In the genomic region with DNA sequence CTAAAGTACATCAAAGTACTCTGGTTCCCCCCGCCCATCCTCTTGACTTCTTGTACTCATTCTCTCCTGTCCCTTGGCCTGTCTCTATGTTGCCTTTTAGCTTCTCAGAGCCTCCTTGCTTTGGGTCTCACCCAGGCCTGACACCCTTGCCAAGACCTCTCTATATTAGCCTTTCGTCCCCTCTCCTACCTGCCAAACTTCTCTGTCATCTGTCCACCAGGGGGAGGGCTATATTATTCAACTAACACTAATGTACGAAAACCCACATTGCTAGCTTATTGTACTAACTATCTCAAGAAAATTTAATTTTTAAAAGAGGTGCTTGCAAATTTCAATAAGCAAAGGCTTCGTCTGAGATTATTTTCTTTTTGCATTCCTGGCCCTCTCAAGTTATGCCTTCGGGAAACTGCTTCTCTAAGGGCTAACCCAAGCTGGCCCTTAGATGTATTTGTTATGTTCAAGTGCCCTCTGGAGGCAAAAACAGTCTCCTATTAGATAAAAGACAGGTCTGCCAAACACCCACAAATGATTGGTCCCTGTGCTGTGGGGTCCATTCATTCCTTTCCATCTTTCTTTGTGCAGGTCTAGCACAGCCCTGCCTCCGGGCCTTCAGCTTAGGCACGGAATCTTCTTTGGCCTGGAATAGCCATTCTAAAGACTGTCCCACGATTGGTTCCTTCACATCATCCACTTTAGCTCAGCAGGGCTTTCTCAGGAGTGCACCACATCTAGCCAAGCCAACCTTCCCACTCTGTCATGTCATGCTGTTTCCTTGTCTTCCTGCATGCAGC, we compare ENCODE assay signal across 8 cellular contexts. TPM values are rescaled to one million over a fixed set of nuclear protein-coding genes. Genes with fewer than 3 reads are reported as not detected.
DNase-seq lines count a peak whose midpoint lies in the region; ATAC-seq, FAIRE-seq and TF ChIP-seq lines count a peak whose summit lies in the region.

No MANE protein-coding gene starts in this region.

- no peak overlapping the region for H3K9ac ChIP-seq in colonic mucosa (ENCODE audit: low read depth in 2 of 2, low read length in 2 of 2)
- peak overlapping the region; percentile 55; the same call in 1 of the 2 replicates for H3K9ac ChIP-seq in HepG2 (ENCODE audit: insufficient read depth, low read depth, low read length)

- no peaks in the 10 kb centered on the region for H3K27me3 ChIP-seq in colonic mucosa
- no peaks in the 10 kb centered on the region for H3K27me3 ChIP-seq in HepG2 (ENCODE audit: control insufficient read depth in 1 of 2, insufficient read depth in 2 of 2, low read length in 2 of 2)
- no peaks in the 10 kb centered on the region for H3K27me3 ChIP-seq in stomach

- H4K20me1 ChIP-seq in HepG2 (ENCODE audit: insufficient read depth, low read length): no peaks in the 10 kb centered on the region

- FAIRE-seq in GM12892 (lab: Jason Lieb, UNC): peak; percentile 83
- peak; percentile 43 for FAIRE-seq in HepG2 (lab: Jason Lieb, UNC)

- no peaks in the 10 kb centered on the region for H3K36me3 ChIP-seq in colonic mucosa
- H3K36me3 ChIP-seq in HepG2 (replicated peaks in 1 of 2; ENCODE audit: control insufficient read depth in 1 of 2, insufficient read depth in 2 of 2, low read length in 2 of 2): no peaks in the 10 kb centered on the region
- H3K36me3 ChIP-seq in stomach: no peaks in the 10 kb centered on the region

- H3K79me2 ChIP-seq in HepG2 (ENCODE audit: insufficient read depth, low read length): no peaks in the 10 kb centered on the region

- H3K4me1 ChIP-seq in colonic mucosa (peaks cover 5% of the 10 kb centered on the region), HepG2 (ENCODE audit: insufficient read depth, low read length) (peaks cover 81% of the 10 kb centered on the region), stomach (peaks cover 0 to 12% (median 8%) of the 10 kb centered on the region in 4 donors)

- POLR2A ChIA-PET in HepG2 (lab: Yijun Ruan, JAX): interaction anchor here (1.2 to 2.3 kb wide), 4 partner anchors 9 to 145 kb away, joined by 3 to 16 read pairs (median 6); partner anchors contain the start of gene SLC25A15

- CTCF ChIA-PET in HepG2 (lab: Yijun Ruan, JAX; ENCODE audit: low intra/inter-chr PET ratio, low total read pairs): interaction anchor here (0.6 to 2.2 kb wide), 5 partner anchors 9 to 1092 kb away, joined by 3 to 24 read pairs (median 6); no protein-coding TSS in a partner anchor

- H3K4me2 ChIP-seq in HepG2 (ENCODE audit: low read depth, low read length): peak overlapping the region; percentile 83

- no peak for TF ChIP-seq EP300 in HepG2 (IDR thresholded peaks at IDR 0.05; ENCODE audit: low read depth in 2 of 2, low read length in 2 of 2)
- TF ChIP-seq EP300 in HepG2 (CRISPR knock-in tag; IDR thresholded peaks at IDR 0.05; ENCODE audit: borderline replicate concordance): no peak
- TF ChIP-seq EP300 in stomach (IDR thresholded peaks at IDR 0.05): no peak

- TF ChIP-seq RAD21 in HepG2 (CRISPR knock-in tag; IDR thresholded peaks at IDR 0.05): no peak

- TF ChIP-seq CTCF in colonic mucosa (IDR thresholded peaks at IDR 0.05) (peak; percentile 64), HepG2 (CRISPR knock-in tag; IDR thresholded peaks at IDR 0.05) (peak; percentile 66), stomach (IDR thresholded peaks at IDR 0.05) (peak in 5 of 7 experiments; percentile 30 to 75 (median 67))

- H3K9me3 ChIP-seq in colonic mucosa (no peaks in the 10 kb centered on the region), HepG2 (ENCODE audit: low read length) (no peaks in the 10 kb centered on the region), stomach (no peaks in the 10 kb centered on the region)

- peak; percentile 65 for DNase-seq in ACHN
- DNase-seq in GM12892 (ENCODE audit: insufficient read length): no peak
- DNase-seq in MV-4-11 (lab: John Stamatoyannopoulos, UW): peak; percentile 46
- peak; percentile 78 for DNase-seq in SW480 (ENCODE audit: low spot score)
- DNase-seq in colonic mucosa: peak; percentile 72
- peak; percentile 71 for DNase-seq in HepG2 (ENCODE audit: low spot score)
- no peak for DNase-seq in stomach

- ATAC-seq in HG02678 (IDR thresholded peaks at IDR 0.05; ENCODE audit: unreplicated experiment): peak; percentile 88
- peak; percentile 86 for ATAC-seq in HepG2

- no TSS peak for BruUV-seq in HepG2 (replicated peaks; lab: Mats Ljungman, UMichigan)

- intact Hi-C loops in colonic mucosa (cut with DNase I) (loop anchor here (10.0 kb wide), 1 partner anchor 1093 kb away; no protein-coding TSS in a partner anchor), HepG2 (cut with micrococcal nuclease; ENCODE audit: unreplicated experiment) (loop anchor here (1.0 to 2.0 kb wide), 4 partner anchors 9 to 1093 kb away; no protein-coding TSS in a partner anchor), stomach (cut with DNase I; ENCODE audit: low total_unique reads) (no loop called here)

- 2% methylated on average over 8 of the region's 8 CpGs for WGBS in HepG2 (ENCODE audit: low lambda C conversion rate)
- WGBS in stomach, 5 donors: 10 to 21% (median 16%) methylated on average over 8 of the region's 8 CpGs

- peak overlapping the region; percentile 84 for H2AFZ ChIP-seq in HepG2 (ENCODE audit: low read length)

- peak overlapping the region; percentile 19 for H3K4me3 ChIP-seq in colonic mucosa
- H3K4me3 ChIP-seq in HepG2 (replicated peaks in 1 of 3; ENCODE audit: insufficient read depth in 1 of 3, low read depth in 2 of 3, low read length in 3 of 3): peak overlapping the region; percentile 47 to 60 (median 59)
- H3K4me3 ChIP-seq in stomach: peak overlapping the region in 3 of 4 donors; percentile 12 to 27 (median 15)

- TF ChIP-seq POLR2A in GM12892 (IDR thresholded peaks at IDR 0.05; ENCODE audit: low read depth, low read length) (no peak), HepG2 (IDR thresholded peaks at IDR 0.05; ENCODE audit: insufficient read depth in 1 of 2, low read depth in 2 of 2, low read length in 2 of 2) (no peak), stomach (IDR thresholded peaks at IDR 0.05) (no peak)

- in situ Hi-C loops in ACHN (cut with HindIII; ENCODE audit: low pct_ligation_motif_present, low pct_unique_long_range_greater_than_20kb, low sequenced_read_pairs) (no loop called here), HepG2 (cut with HindIII; ENCODE audit: extremely low pct_ligation_motif_present, low pct_unique_long_range_greater_than_20kb) (loop anchor here (10.0 kb wide), 1 partner anchor 243 kb away; no protein-coding TSS in a partner anchor)

- H3K27ac ChIP-seq in colonic mucosa (peak overlapping the region; percentile 5), HepG2 (ENCODE audit: extremely low read length, insufficient read depth, low read length) (peak overlapping the region; percentile 5), stomach (peak overlapping the region in 4 of 5 donors; percentile 50 to 62 (median 54))

RNA-seq across cellular contexts. Expression of gene MRPS31, which starts 6.4 kb away (rescaled TPM):
- polyA plus RNA-seq in GM12892 (2012; ENCODE audit: missing spikeins): 43.6 TPM
- 10 to 100 TPM; 18.1 to 21.7 TPM for total RNA-seq in colonic mucosa
- 34.1 and 43.5 TPM in 2 replicates for total RNA-seq in HepG2 (2016; rRNA removed; fragmentation: Illumina TruSeq; extraction: Trizol)
- total RNA-seq in HepG2 (2016; cell fraction: cytosol; rRNA removed; fragmentation: Illumina TruSeq; extraction: Trizol; ENCODE audit: low read depth): 16.8 and 19.4 TPM in 2 replicates
- total RNA-seq in HepG2 (2016; cell fraction: insoluble cytoplasmic fraction; rRNA removed; fragmentation: Illumina TruSeq; extraction: Trizol): 33.0 and 40.4 TPM in 2 replicates
- 18.7 and 19.6 TPM in 2 replicates for total RNA-seq in HepG2 (2016; cell fraction: membrane; rRNA removed; fragmentation: Illumina TruSeq; extraction: Trizol)
- total RNA-seq in HepG2 (2016; cell fraction: nucleus; rRNA removed; fragmentation: Illumina TruSeq; extraction: Trizol): 23.7 and 27.9 TPM in 2 replicates
- polyA plus RNA-seq in HepG2 (2011; rRNA removed): 20.4 and 23.7 TPM in 2 replicates
- 11.8 and 14.3 TPM in 2 replicates for polyA plus RNA-seq in HepG2 (2011; cell fraction: cytosol; rRNA removed)
- 13.6 and 19.3 TPM in 2 replicates for polyA plus RNA-seq in HepG2 (2011; cell fraction: nucleus; rRNA removed)
- 20.1 and 23.9 TPM in 2 replicates for polyA plus RNA-seq in HepG2 (2012)
- 15.7 and 16.2 TPM in 2 replicates for polyA plus RNA-seq in HepG2 (2016; cell fraction: cytosol; fragmentation: Illumina TruSeq; extraction: Trizol; ENCODE audit: low read depth)
- polyA plus RNA-seq in HepG2 (2016; cell fraction: insoluble cytoplasmic fraction; fragmentation: Illumina TruSeq; extraction: Trizol; ENCODE audit: low read depth): 41.7 and 42.1 TPM in 2 replicates
- polyA plus RNA-seq in HepG2 (2016; cell fraction: membrane; fragmentation: Illumina TruSeq; extraction: Trizol; ENCODE audit: low read depth): 14.6 and 14.8 TPM in 2 replicates
- polyA plus RNA-seq in HepG2 (2016; cell fraction: nucleus; fragmentation: Illumina TruSeq; extraction: Trizol; ENCODE audit: insufficient read depth, low read depth): 33.3 and 34.6 TPM in 2 replicates
- polyA minus RNA-seq in HepG2 (2011; rRNA and poly(A)+ RNA removed; ENCODE audit: low replicate concordance): 4.6 and 5.6 TPM in 2 replicates
- 6.1 and 9.2 TPM in 2 replicates for polyA minus RNA-seq in HepG2 (2011; cell fraction: cytosol; rRNA and poly(A)+ RNA removed)
- polyA minus RNA-seq in HepG2 (2011; cell fraction: nucleus; rRNA and poly(A)+ RNA removed): 23.2 and 39.9 TPM in 2 replicates
- 10 to 100 TPM in 3 of 5 donors, 1 to 10 TPM in 2; 6.2 to 43.8 (median 26.8) TPM for total RNA-seq in stomach
- polyA plus RNA-seq in stomach: 10 to 100 TPM; 20.5 to 31.6 (median 22.9) TPM

RNA-seq across cellular contexts. Expression of gene SLC25A15, which starts 12.1 kb away (rescaled TPM):
- 10.5 TPM for polyA plus RNA-seq in GM12892 (2012; ENCODE audit: missing spikeins)
- 10 to 100 TPM in 1 of 2 donors, 1 to 10 TPM in 1; 6.8 to 14.5 TPM for total RNA-seq in colonic mucosa
- 39.1 and 47.6 TPM in 2 replicates for total RNA-seq in HepG2 (2016; rRNA removed; fragmentation: Illumina TruSeq; extraction: Trizol)
- 22.0 and 24.4 TPM in 2 replicates for total RNA-seq in HepG2 (2016; cell fraction: cytosol; rRNA removed; fragmentation: Illumina TruSeq; extraction: Trizol; ENCODE audit: low read depth)
- total RNA-seq in HepG2 (2016; cell fraction: insoluble cytoplasmic fraction; rRNA removed; fragmentation: Illumina TruSeq; extraction: Trizol): 42.6 and 49.3 TPM in 2 replicates
- total RNA-seq in HepG2 (2016; cell fraction: membrane; rRNA removed; fragmentation: Illumina TruSeq; extraction: Trizol): 48.8 and 50.6 TPM in 2 replicates
- total RNA-seq in HepG2 (2016; cell fraction: nucleus; rRNA removed; fragmentation: Illumina TruSeq; extraction: Trizol): 23.6 and 26.4 TPM in 2 replicates
- polyA plus RNA-seq in HepG2 (2011; rRNA removed): 16.7 and 17.3 TPM in 2 replicates
- polyA plus RNA-seq in HepG2 (2011; cell fraction: cytosol; rRNA removed): 18.4 TPM in 2 replicates
- polyA plus RNA-seq in HepG2 (2011; cell fraction: nucleus; rRNA removed): 13.4 and 16.0 TPM in 2 replicates
- polyA plus RNA-seq in HepG2 (2012): 15.2 and 20.8 TPM in 2 replicates
- polyA plus RNA-seq in HepG2 (2016; cell fraction: cytosol; fragmentation: Illumina TruSeq; extraction: Trizol; ENCODE audit: low read depth): 16.9 and 21.3 TPM in 2 replicates
- polyA plus RNA-seq in HepG2 (2016; cell fraction: insoluble cytoplasmic fraction; fragmentation: Illumina TruSeq; extraction: Trizol; ENCODE audit: low read depth): 29.3 and 33.6 TPM in 2 replicates
- 26.5 and 28.3 TPM in 2 replicates for polyA plus RNA-seq in HepG2 (2016; cell fraction: membrane; fragmentation: Illumina TruSeq; extraction: Trizol; ENCODE audit: low read depth)
- polyA plus RNA-seq in HepG2 (2016; cell fraction: nucleus; fragmentation: Illumina TruSeq; extraction: Trizol; ENCODE audit: insufficient read depth, low read depth): 21.7 and 25.2 TPM in 2 replicates
- polyA minus RNA-seq in HepG2 (2011; rRNA and poly(A)+ RNA removed; ENCODE audit: low replicate concordance): 51.4 and 76.4 TPM in 2 replicates
- polyA minus RNA-seq in HepG2 (2011; cell fraction: cytosol; rRNA and poly(A)+ RNA removed): 18.8 and 20.9 TPM in 2 replicates
- 15.6 and 18.8 TPM in 2 replicates for polyA minus RNA-seq in HepG2 (2011; cell fraction: nucleus; rRNA and poly(A)+ RNA removed)
- total RNA-seq in stomach: 10 to 100 TPM in 2 of 5 donors, 1 to 10 TPM in 1, under 1 TPM in 1, not detected in 1; 0.58 to 12.6 (median 10.9) TPM
- polyA plus RNA-seq in stomach: 1 to 10 TPM; 1.2 to 7.3 (median 5.7) TPM

Comparison
In these comparisons a context has a peak if more than half of its experiments do, and no peak if none do; other contexts are left out.
1. DNase-seq: peak in ACHN (single experiment), MV-4-11 (single experiment), SW480 (single experiment), colonic mucosa (single experiment) and HepG2 (single experiment); none in GM12892 (single experiment) and stomach (single experiment).
2. Peak in every context shown above with its lines, with median percentiles within 50 percentile points of each other: H3K27ac ChIP-seq, H3K4me3 ChIP-seq and CTCF ChIP-seq.